Comparison of ENCODE assay signal across 17 cellular contexts in genomic region chr11:26676641-26677040, GRCh38. TPM values are rescaled to one million over a fixed set of nuclear protein-coding genes. Genes with fewer than 3 reads are reported as not detected.
DNase-seq lines count a peak whose midpoint lies in the region; ATAC-seq and TF ChIP-seq lines count a peak whose summit lies in the region.
"Had no signal": no experiment of that assay in that cellular context is flagged by ENCODE, and none has a peak within 500 bp of the region (broad histone marks: within the 10 kb centered on the region; RNA-seq: fewer than 3 reads in every experiment).

No MANE protein-coding gene starts in this region.

- H3K27ac ChIP-seq in RWPE2 (ENCODE audit: poor library complexity, severe bottlenecking) (peak overlapping the region; percentile 26), foreskin keratinocyte (peak overlapping the region; percentile 88), osteoblast (ENCODE audit: low read depth, low read length) (no peak overlapping the region)
- H3K27ac ChIP-seq: 22Rv1, BLaER1 had no signal

- H3K27me3 ChIP-seq in RWPE2 (ENCODE audit: insufficient read depth, poor library complexity, severe bottlenecking) (no peaks in the 10 kb centered on the region), foreskin keratinocyte (no peaks in the 10 kb centered on the region), osteoblast (ENCODE audit: insufficient read depth, low read length) (no peaks in the 10 kb centered on the region)
- H3K27me3 ChIP-seq: BLaER1 had no signal

- H3K4me1 ChIP-seq in RWPE2 (ENCODE audit: insufficient read depth, poor library complexity, severe bottlenecking) = peaks cover 8% of the 10 kb centered on the region
- H3K4me1 ChIP-seq in foreskin keratinocyte = peaks cover 19% of the 10 kb centered on the region
- no peaks in the 10 kb centered on the region for H3K4me1 ChIP-seq in osteoblast (ENCODE audit: insufficient read depth, low read length)
- H3K4me1 ChIP-seq: BLaER1, Caco-2 had no signal

- 0 out of 3 replicates have a peak, but pooled peaks have one; percentile 23 for ATAC-seq in RWPE2 (ENCODE audit: low read depth)
- ATAC-seq in foreskin keratinocyte = peak; percentile 71
- ATAC-seq: GM23338 had no signal

- H2AFZ ChIP-seq in osteoblast (ENCODE audit: low read length) = no peak overlapping the region
- H2AFZ ChIP-seq: GM23338 had no signal

- no peak overlapping the region for H3K4me2 ChIP-seq in osteoblast (ENCODE audit: insufficient read depth, low read length)
- H3K4me2 ChIP-seq: BLaER1, GM23338 had no signal

- TF ChIP-seq CTCF in RWPE2 (IDR thresholded peaks at IDR 0.05; ENCODE audit: poor library complexity, severe bottlenecking) (no peak), foreskin keratinocyte (conservative IDR thresholded peaks at IDR 0.05) (no peak), osteoblast (IDR thresholded peaks at IDR 0.05; ENCODE audit: extremely low read depth, low read depth, low read length) (no peak)

- DNase-seq in DMS53 (lab: John Stamatoyannopoulos, UW) (peak; percentile 25), DMS53 treated with DMSO at 0.1 percent for 48 hours (lab: John Stamatoyannopoulos, UW; ENCODE audit: unreplicated experiment) (no peak), RWPE2 (ENCODE audit: low spot score) (no peak), foreskin keratinocyte (peak; percentile 57 to 75), NCI-H2227 treated with DMSO at 0.1 percent for 48 hours (lab: John Stamatoyannopoulos, UW) (no peak), NCI-H69 (lab: John Stamatoyannopoulos, UW) (no peak), osteoblast (ENCODE audit: insufficient read length, low spot score, missing footprints) (no peak)
- DNase-seq: AML-193; Caco-2; CD8-positive, alpha-beta memory T cell; H7; IMR-90 had no signal

- H3K9me3 ChIP-seq in RWPE2 (ENCODE audit: severe bottlenecking) = no peaks in the 10 kb centered on the region
- no peaks in the 10 kb centered on the region for H3K9me3 ChIP-seq in osteoblast (ENCODE audit: low read depth, low read length)
- H3K9me3 ChIP-seq: BLaER1, Caco-2 had no signal

- no peaks in the 10 kb centered on the region for H3K36me3 ChIP-seq in RWPE2 (ENCODE audit: low read depth)
- H3K36me3 ChIP-seq in osteoblast (ENCODE audit: insufficient read depth, low read length) = no peaks in the 10 kb centered on the region
- H3K36me3 ChIP-seq: BLaER1 had no signal

- H3K79me2 ChIP-seq in osteoblast (ENCODE audit: insufficient read depth, low read length) = no peaks in the 10 kb centered on the region

- H3K4me3 ChIP-seq in RWPE2 (ENCODE audit: severe bottlenecking) (no peak overlapping the region), osteoblast (ENCODE audit: insufficient read depth, low read length) (no peak overlapping the region)
- H3K4me3 ChIP-seq: BLaER1, GM23338 had no signal

- H4K20me1 ChIP-seq in osteoblast (ENCODE audit: insufficient read depth, low read length) = no peaks in the 10 kb centered on the region
- H4K20me1 ChIP-seq: BLaER1 had no signal

RNA-seq across cellular contexts. Expression of gene SLC5A12, which starts 45.2 kb away (rescaled TPM):
- total RNA-seq in foreskin keratinocyte (not detected in 2 replicates), osteoblast (0.36 and 0.88 TPM in 2 replicates)
- polyA plus RNA-seq in foreskin keratinocyte = not detected in 2 replicates
- total RNA-seq: CD8-positive, alpha-beta memory T cell; Daoy; HT-29; IMR-90 had no signal
- polyA plus RNA-seq: CD8-positive, alpha-beta memory T cell; IMR-90 had no signal

Comparison
In these comparisons a context has a peak if more than half of its experiments do, and no peak if none do; other contexts are left out.
1. DNase-seq: peak in DMS53 (single experiment) and foreskin keratinocyte (2 of 2); none in DMS53 treated with DMSO at 0.1 percent for 48 hours (single experiment), RWPE2 (single experiment), NCI-H2227 treated with DMSO at 0.1 percent for 48 hours (single experiment), NCI-H69 (single experiment) and osteoblast (single experiment).